10 cellular contexts compared by ENCODE assay signal in the genomic region with DNA sequence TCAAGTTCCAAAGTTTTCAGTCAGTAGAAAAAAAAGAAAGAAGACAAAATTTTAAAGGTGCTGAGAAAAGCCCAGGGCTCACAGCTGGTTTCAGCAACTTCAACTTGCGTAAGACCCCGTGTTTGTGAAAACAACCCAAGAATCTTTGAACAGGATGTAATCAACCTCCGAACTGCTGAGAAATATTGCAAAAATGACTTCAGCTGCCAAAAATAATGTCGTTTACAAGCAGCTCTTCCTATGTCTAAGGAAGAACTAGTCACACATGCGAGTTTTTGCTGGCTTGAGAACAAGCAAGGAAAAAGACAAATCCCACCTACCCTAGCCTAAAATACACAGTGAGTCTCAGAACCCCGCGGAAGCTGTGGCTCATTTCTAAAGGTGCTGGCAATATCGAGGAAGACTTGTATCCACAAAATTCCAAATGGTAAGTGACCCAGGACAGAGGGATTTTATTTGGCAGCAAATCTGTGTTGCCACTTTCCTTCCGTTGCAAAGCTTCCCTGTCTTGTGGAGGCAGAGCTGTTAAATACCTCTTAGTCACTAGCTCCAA. TPM values are rescaled to one million over a fixed set of nuclear protein-coding genes. Genes with fewer than 3 reads are reported as not detected.
DNase-seq lines count a peak whose midpoint lies in the region; ATAC-seq and TF ChIP-seq lines count a peak whose summit lies in the region.
"Had no signal": no experiment of that assay in that cellular context is flagged by ENCODE, and none has a peak within 500 bp of the region (broad histone marks: within the 10 kb centered on the region; RNA-seq: fewer than 3 reads in every experiment).

No MANE protein-coding gene starts in this region.

- H3K27me3 Mint-ChIP-seq in CD4-positive, alpha-beta T cell: no peaks in the 10 kb centered on the region
- H3K27me3 Mint-ChIP-seq: activated naive CD4-positive, alpha-beta T cell treated with anti-CD3 and anti-CD28 coated beads, Interleukin-2, amount 50 U/mL, for 24 hours had no signal

- intact Hi-C loops in CD4-positive, alpha-beta T cell (cut with DNase I, micrococcal nuclease): no loop called here

- peak overlapping the region; percentile 100 for H3K27ac ChIP-seq in cardiac muscle cell
- no peak overlapping the region for H3K27ac ChIP-seq in CD4-positive, alpha-beta T cell (ENCODE audit: low read depth, low read length)

- POLR2A ChIA-PET in CD4-positive, alpha-beta T cell (lab: Charles Lee): no interaction called here

- peaks cover 13% of the 10 kb centered on the region for H3K4me1 ChIP-seq in cardiac muscle cell (ENCODE audit: low read depth)

- H3K36me3 ChIP-seq in cardiac muscle cell: peaks cover 6% of the 10 kb centered on the region

- no peaks in the 10 kb centered on the region for H3K36me3 Mint-ChIP-seq in CD4-positive, alpha-beta T cell (ENCODE audit: low read depth)
- H3K36me3 Mint-ChIP-seq: activated naive CD4-positive, alpha-beta T cell treated with anti-CD3 and anti-CD28 coated beads, Interleukin-2, amount 50 U/mL, for 24 hours had no signal

- CTCF ChIA-PET in CD4-positive, alpha-beta T cell (lab: Charles Lee): no interaction called here

- DNase-seq in EH (ENCODE audit: low read depth) (peak; percentile 88), cardiac muscle cell (ENCODE audit: low read depth in 1 of 2, low spot score in 1 of 2) (peak; percentile 22 to 93), pulmonary artery endothelial cell (ENCODE audit: low read depth, low spot score) (peak; percentile 37), ureter (ENCODE audit: low spot score) (no peak), DMS153 (lab: John Stamatoyannopoulos, UW) (no peak)
- no peak for DNase-seq in CD4-positive, alpha-beta T cell
- DNase-seq: Calu3 had no signal

- H3K9me3 Mint-ChIP-seq in CD4-positive, alpha-beta T cell: no peaks in the 10 kb centered on the region
- H3K9me3 Mint-ChIP-seq: activated naive CD4-positive, alpha-beta T cell treated with anti-CD3 and anti-CD28 coated beads, Interleukin-2, amount 50 U/mL, for 24 hours had no signal

- H3K27ac Mint-ChIP-seq in CD4-positive, alpha-beta T cell: no peak overlapping the region
- H3K27ac Mint-ChIP-seq: activated naive CD4-positive, alpha-beta T cell treated with anti-CD3 and anti-CD28 coated beads, Interleukin-2, amount 50 U/mL, for 24 hours had no signal

- no peak for ATAC-seq in CD4-positive, alpha-beta T cell (ENCODE audit: poor library complexity)
- no peak for ATAC-seq in HG03442 (IDR thresholded peaks at IDR 0.05; ENCODE audit: unreplicated experiment)

- no peak overlapping the region for H3K4me3 Mint-ChIP-seq in CD4-positive, alpha-beta T cell
- H3K4me3 Mint-ChIP-seq: activated naive CD4-positive, alpha-beta T cell treated with anti-CD3 and anti-CD28 coated beads, Interleukin-2, amount 50 U/mL, for 24 hours had no signal

- no peaks in the 10 kb centered on the region for H3K4me1 Mint-ChIP-seq in CD4-positive, alpha-beta T cell (ENCODE audit: low read depth)
- H3K4me1 Mint-ChIP-seq: activated naive CD4-positive, alpha-beta T cell treated with anti-CD3 and anti-CD28 coated beads, Interleukin-2, amount 50 U/mL, for 24 hours had no signal

- no peaks in the 10 kb centered on the region for H3K9me3 ChIP-seq in cardiac muscle cell (ENCODE audit: low read depth)
- no peaks in the 10 kb centered on the region for H3K9me3 ChIP-seq in CD4-positive, alpha-beta T cell (ENCODE audit: control insufficient read depth, low read length)

- H3K27me3 ChIP-seq in cardiac muscle cell: no peaks in the 10 kb centered on the region
- no peaks in the 10 kb centered on the region for H3K27me3 ChIP-seq in CD4-positive, alpha-beta T cell (ENCODE audit: control insufficient read depth, insufficient read depth, low read length)

- no peak for TF ChIP-seq CTCF in WI38 (IDR thresholded peaks at IDR 0.05; ENCODE audit: low read depth, low read length)
- no peak for TF ChIP-seq CTCF in cardiac muscle cell (IDR thresholded peaks at IDR 0.05; ENCODE audit: low read depth, low read length)
- TF ChIP-seq CTCF in CD4-positive, alpha-beta T cell (IDR thresholded peaks at IDR 0.05): no peak

- H3K4me3 ChIP-seq in WI38 (ENCODE audit: low read depth, low read length) (peak overlapping the region; percentile 42), cardiac muscle cell (peak overlapping the region; percentile 71)

RNA-seq across cellular contexts. Expression of gene SLC8A1, which starts 59.8 kb away (rescaled TPM):
- total RNA-seq in cardiac muscle cell (492 and 682 TPM in 2 replicates), pulmonary artery endothelial cell (5.7 and 12.5 TPM in 2 replicates), ureter (116 TPM)
- polyA plus RNA-seq in cardiac muscle cell: 103 and 173 TPM in 2 replicates
- total RNA-seq in CD4-positive, alpha-beta T cell: under 1 TPM; 0.47 to 0.59 TPM

Comparison
In these comparisons a context has a peak if more than half of its experiments do, and no peak if none do; other contexts are left out.
1. DNase-seq: peak in EH (single experiment), cardiac muscle cell (2 of 2) and pulmonary artery endothelial cell (single experiment); none in CD4-positive, alpha-beta T cell (0 of 10), ureter (single experiment) and DMS153 (single experiment).